In the genomic region with DNA sequence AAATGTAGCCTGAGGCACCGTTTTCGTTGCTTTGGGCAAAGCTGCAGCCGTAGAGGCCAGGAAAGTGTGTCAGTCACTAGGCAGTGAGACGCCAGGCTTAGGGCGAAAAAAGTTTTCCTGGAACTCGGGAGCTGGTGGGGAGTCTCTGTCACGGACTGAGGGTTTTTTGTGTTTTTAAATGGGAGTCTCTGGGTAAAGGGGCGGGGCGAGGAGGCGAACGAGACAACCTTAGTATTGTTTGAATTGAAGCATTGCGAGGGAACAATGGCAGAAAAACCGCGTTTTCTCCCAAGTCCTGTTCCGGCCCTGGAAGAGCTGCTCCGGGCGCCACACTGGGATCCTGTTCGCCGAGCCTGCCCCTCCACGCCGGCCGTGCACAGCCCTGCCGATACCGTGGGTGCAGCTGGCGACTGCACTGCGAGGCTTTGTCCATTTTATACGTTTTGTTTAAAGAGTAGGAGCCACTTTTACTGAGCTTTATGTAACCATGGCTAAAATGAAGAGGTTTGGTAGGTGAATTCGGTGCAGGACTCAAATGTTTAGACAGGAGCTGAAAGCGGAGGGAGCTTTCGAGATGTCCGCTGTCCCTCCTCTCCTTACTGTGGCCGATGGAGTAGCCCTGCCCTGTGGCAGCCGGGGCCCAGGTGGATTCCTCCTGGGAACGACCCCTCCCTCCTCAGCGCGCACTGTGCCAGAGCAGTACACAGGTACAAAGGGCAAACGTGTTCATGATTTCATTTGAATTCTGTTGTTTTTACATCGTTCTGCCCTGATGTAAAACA, we compare ENCODE assay signal across 8 cellular contexts. TPM values are rescaled to one million over a fixed set of nuclear protein-coding genes. Genes with fewer than 3 reads are reported as not detected.
A peak's percentile ranks its signal among the peaks of the same experiment; 100 is the strongest.
DNase-seq lines count a peak whose midpoint lies in the region; ATAC-seq and TF ChIP-seq lines count a peak whose summit lies in the region.

No MANE protein-coding gene starts in this region.

- ATAC-seq in HG02840 (IDR thresholded peaks at IDR 0.05; ENCODE audit: low FRiP score, unreplicated experiment): no peak
- ATAC-seq in GM18867 (IDR thresholded peaks at IDR 0.05; ENCODE audit: unreplicated experiment): no peak
- ATAC-seq in HG03139 (IDR thresholded peaks at IDR 0.05; ENCODE audit: unreplicated experiment): no peak

- in situ Hi-C loops in Caki2 (cut with HindIII; ENCODE audit: low pct_unique_long_range_greater_than_20kb, low sequenced_read_pairs): no loop called here

- H3K27ac ChIP-seq in osteoblast (ENCODE audit: low read depth, low read length): peak overlapping the region; percentile 92

- DNase-seq in Caki2 (ENCODE audit: low read depth) (peak; percentile 51), RPMI7951 (ENCODE audit: low read depth) (peak; percentile 60), fibroblast of villous mesenchyme (ENCODE audit: low read depth) (peak; percentile 69), osteoblast (ENCODE audit: insufficient read length, low spot score, missing footprints) (peak; percentile 89), hippocampal formation (lab: John Stamatoyannopoulos, UW) (no peak)

- H3K27me3 ChIP-seq in osteoblast (ENCODE audit: insufficient read depth, low read length): no peaks in the 10 kb centered on the region

- H4K20me1 ChIP-seq in osteoblast (ENCODE audit: insufficient read depth, low read length): peaks cover 55% of the 10 kb centered on the region

- peaks cover 43% of the 10 kb centered on the region for H3K36me3 ChIP-seq in osteoblast (ENCODE audit: insufficient read depth, low read length)

- no peaks in the 10 kb centered on the region for H3K9me3 ChIP-seq in osteoblast (ENCODE audit: low read depth, low read length)

- TF ChIP-seq CTCF in fibroblast of villous mesenchyme (IDR thresholded peaks at IDR 0.05; ENCODE audit: insufficient read depth, low read depth, low read length) (no peak), osteoblast (IDR thresholded peaks at IDR 0.05; ENCODE audit: extremely low read depth, low read depth, low read length) (no peak)

- peak overlapping the region; percentile 50 for H2AFZ ChIP-seq in osteoblast (ENCODE audit: low read length)

- peaks cover 64% of the 10 kb centered on the region for H3K4me1 ChIP-seq in osteoblast (ENCODE audit: insufficient read depth, low read length)

- H3K79me2 ChIP-seq in osteoblast (ENCODE audit: insufficient read depth, low read length): peaks cover 92% of the 10 kb centered on the region

- H3K4me3 ChIP-seq in fibroblast of villous mesenchyme (ENCODE audit: low read depth, low read length) (peak overlapping the region; percentile 88), osteoblast (ENCODE audit: insufficient read depth, low read length) (peak overlapping the region; percentile 97)

- peak overlapping the region; percentile 98 for H3K4me2 ChIP-seq in osteoblast (ENCODE audit: insufficient read depth, low read length)

RNA-seq across cellular contexts. Expression of a gene that starts 1.5 kb away (rescaled TPM):
- total RNA-seq in Caki2 (2014; rRNA removed; shearing (Covaris generic); ENCODE audit: low replicate concordance): 370 and 412 TPM in 2 replicates
- 181 and 212 TPM in 2 replicates for total RNA-seq in RPMI7951 (2014; rRNA removed; shearing (Covaris generic))
- total RNA-seq in fibroblast of villous mesenchyme (756 and 1,116 TPM in 2 replicates), osteoblast (267 and 291 TPM in 2 replicates)

RNA-seq across cellular contexts. Expression of a gene that starts 1.6 kb away (rescaled TPM):
- 393 and 454 TPM in 2 replicates for total RNA-seq in Caki2 (2014; rRNA removed; shearing (Covaris generic); ENCODE audit: low replicate concordance)
- total RNA-seq in RPMI7951 (2014; rRNA removed; shearing (Covaris generic)): 207 and 209 TPM in 2 replicates
- 1,391 and 1,673 TPM in 2 replicates for total RNA-seq in fibroblast of villous mesenchyme
- 412 and 433 TPM in 2 replicates for total RNA-seq in osteoblast

Comparison
In these comparisons a context has a peak if more than half of its experiments do, and no peak if none do; other contexts are left out.
1. DNase-seq: peak in Caki2 (single experiment), RPMI7951 (single experiment), fibroblast of villous mesenchyme (single experiment) and osteoblast (single experiment); none in hippocampal formation (0 of 2).